ENCODE assay signal across 20 cellular contexts in genomic region chr15:84886211-84886983, GRCh38. TPM values are rescaled to one million over a fixed set of nuclear protein-coding genes. Genes with fewer than 3 reads are reported as not detected.
A peak's percentile ranks its signal among the peaks of the same experiment; 100 is the strongest.
DNase-seq lines count a peak whose midpoint lies in the region; ATAC-seq, FAIRE-seq and TF ChIP-seq lines count a peak whose summit lies in the region.
"Had no signal": no experiment of that assay in that cellular context is flagged by ENCODE, and none has a peak within 500 bp of the region (broad histone marks: within the 10 kb centered on the region; RNA-seq: fewer than 3 reads in every experiment).

No MANE protein-coding gene starts in this region.

- H3K36me3 Mint-ChIP-seq in GM23338 (ENCODE audit: low read depth), result no peaks in the 10 kb centered on the region
- H3K36me3 Mint-ChIP-seq: CD8-positive, alpha-beta T cell had no signal

- TF ChIP-seq POLR2A in H1 (IDR thresholded peaks at IDR 0.05; ENCODE audit: control extremely low read depth in 1 of 2, low read depth in 2 of 2, low read length in 2 of 2), result no peak
- TF ChIP-seq POLR2A in spleen (IDR thresholded peaks at IDR 0.05), result no peak

- DNase-seq in GM23338 (ENCODE audit: low spot score), result no peak
- no peak for DNase-seq in H1 (ENCODE audit: low read depth in 1 of 2, low spot score in 2 of 2)
- DNase-seq in kidney, result no peak
- no peak for DNase-seq in neuronal stem cell (ENCODE audit: low spot score)
- no peak for DNase-seq in GM19239 (ENCODE audit: insufficient read length, low spot score)
- DNase-seq in spleen, result no peak
- DNase-seq: CD8-positive, alpha-beta T cell; DND-41; NCI-H1436; NCI-H2029 treated with DMSO at 0.1 percent for 48 hours; NCI-H2171 treated with DMSO at 0.1 percent for 48 hours; NCI-H774; PC-9 had no signal

- no peaks in the 10 kb centered on the region for H3K9me2 ChIP-seq in GM23338 (ENCODE audit: insufficient read depth)

- H2BK5ac ChIP-seq in H1 (ENCODE audit: low read depth, low read length) (no peak overlapping the region), neuronal stem cell (ENCODE audit: low read length) (no peak overlapping the region)

- H4K20me1 ChIP-seq in GM23338 (replicated peaks; ENCODE audit: insufficient read depth) (no peaks in the 10 kb centered on the region), H1 (replicated peaks in 1 of 2; ENCODE audit: control insufficient read depth in 1 of 2, insufficient read depth in 2 of 2, low read length in 2 of 2) (no peaks in the 10 kb centered on the region)
- H4K20me1 ChIP-seq: BLaER1 had no signal

- TF ChIP-seq RAD21 in H1 (IDR thresholded peaks at IDR 0.05 in 1 of 2, conservative IDR thresholded peaks at IDR 0.05 in 1 of 2; ENCODE audit: low read depth in 2 of 2, low read length in 2 of 2), result no peak

- 0 out of 2 replicates have a peak overlapping the region, but pooled peaks have one; percentile 47 for H2AFZ ChIP-seq in GM23338
- H2AFZ ChIP-seq in H1 (ENCODE audit: low read length), result no peak overlapping the region
- H2AFZ ChIP-seq in neuronal stem cell (ENCODE audit: low read length), result no peak overlapping the region
- H2AFZ ChIP-seq: PC-9 had no signal

- no peak overlapping the region for H3K18ac ChIP-seq in H1 (ENCODE audit: extremely low read depth, low read length)
- no peak overlapping the region for H3K18ac ChIP-seq in neuronal stem cell (ENCODE audit: low read length)

- FAIRE-seq in H1 (lab: Jason Lieb, UNC), result no peak
- no peak for FAIRE-seq in kidney (lab: Jason Lieb, UNC)
- FAIRE-seq in GM19239 (lab: Jason Lieb, UNC), result no peak
- FAIRE-seq: A204.1, G401.6 had no signal

- H3K79me1 ChIP-seq in H1 (ENCODE audit: low read depth, low read length), result no peaks in the 10 kb centered on the region
- H3K79me1 ChIP-seq in neuronal stem cell (ENCODE audit: low read depth, low read length), result no peaks in the 10 kb centered on the region

- H3K9me3 ChIP-seq in H1 (ENCODE audit: insufficient read depth in 2 of 2, low read depth in 1 of 2, low read length in 1 of 2) (no peaks in the 10 kb centered on the region), kidney (ENCODE audit: control insufficient read depth in 1 of 2, low read length in 2 of 2) (no peaks in the 10 kb centered on the region), neuronal stem cell (replicated peaks in 1 of 2; ENCODE audit: control insufficient read depth in 2 of 2, insufficient read depth in 1 of 2, low read depth in 1 of 2, low read length in 2 of 2) (no peaks in the 10 kb centered on the region), spleen (no peaks in the 10 kb centered on the region)

- no peaks in the 10 kb centered on the region for H3F3A ChIP-seq in GM23338 (replicated peaks; ENCODE audit: low read depth)

- H3K4me1 ChIP-seq in GM23338 (ENCODE audit: insufficient read depth) (no peaks in the 10 kb centered on the region), H1 (replicated peaks in 1 of 4; ENCODE audit: control insufficient read depth in 3 of 4, insufficient read depth in 4 of 4, low read length in 3 of 4) (peaks cover 0 to 8% (median 1%) of the 10 kb centered on the region in 4 experiments; a peak in 4 of 7 replicates), kidney (ENCODE audit: control insufficient read depth in 1 of 2, insufficient read depth in 1 of 2, low read depth in 1 of 2, low read length in 2 of 2) (peaks cover 0 to 11% of the 10 kb centered on the region in 2 donors), neuronal stem cell (ENCODE audit: control insufficient read depth in 2 of 2, insufficient read depth in 1 of 2, low read depth in 1 of 2, low read length in 2 of 2) (peaks cover 0 to 2% of the 10 kb centered on the region in 2 donors), spleen (no peaks in the 10 kb centered on the region)

- H3K9ac ChIP-seq in H1 (replicated peaks in 1 of 4; ENCODE audit: extremely low read depth in 1 of 4, low read depth in 3 of 4, low read length in 3 of 4) (no peak overlapping the region), kidney (ENCODE audit: low read length in 2 of 2) (peak overlapping the region in 1 of 2 donors; percentile 71), neuronal stem cell (ENCODE audit: low read depth, low read length, poor library complexity) (no peak overlapping the region)
- H3K9ac ChIP-seq: BLaER1, KMS-11 had no signal

- H3K27ac Mint-ChIP-seq in GM23338, result no peak overlapping the region
- H3K27ac Mint-ChIP-seq: CD8-positive, alpha-beta T cell had no signal

- H3K36me3 ChIP-seq in GM23338 (ENCODE audit: insufficient read depth) (no peaks in the 10 kb centered on the region), H1 (ENCODE audit: control insufficient read depth in 2 of 4, insufficient read depth in 4 of 4, low read length in 3 of 4) (no peaks in the 10 kb centered on the region), kidney (ENCODE audit: control insufficient read depth in 1 of 2, insufficient read depth in 2 of 2, low read length in 2 of 2) (peaks cover 0 to 13% of the 10 kb centered on the region in 2 donors), neuronal stem cell (replicated peaks in 1 of 2; ENCODE audit: control insufficient read depth in 2 of 2, insufficient read depth in 2 of 2, low read length in 2 of 2) (no peaks in the 10 kb centered on the region), spleen (no peaks in the 10 kb centered on the region)
- H3K36me3 ChIP-seq: BLaER1 had no signal

- intact Hi-C loops in kidney (cut with DNase I), result no loop called here
- intact Hi-C loops in spleen (cut with DNase I; ENCODE audit: low total_unique reads), result no loop called here

- no peak for ATAC-seq in GM23338
- ATAC-seq in HG02798 (IDR thresholded peaks at IDR 0.05; ENCODE audit: poor library complexity, unreplicated experiment), result no peak
- ATAC-seq: CD8-positive, alpha-beta T cell had no signal

- no peak overlapping the region for H2BK20ac ChIP-seq in H1 (ENCODE audit: low read length)

- no peak overlapping the region for H3K27ac ChIP-seq in GM23338 (ENCODE audit: low read depth)
- no peak overlapping the region for H3K27ac ChIP-seq in H1 (ENCODE audit: low read depth, low read length)
- peak overlapping the region; percentile 85 to 87 for H3K27ac ChIP-seq in kidney (ENCODE audit: low read depth in 2 of 2, low read length in 2 of 2)
- no peak overlapping the region for H3K27ac ChIP-seq in neuronal stem cell (replicated peaks; ENCODE audit: low read length)
- H3K27ac ChIP-seq in spleen, result no peak overlapping the region
- H3K27ac ChIP-seq: BLaER1, KMS-11, PC-9 had no signal

- H2BK120ac ChIP-seq in H1 (replicated peaks; ENCODE audit: low read depth, low read length) (no peak overlapping the region), neuronal stem cell (ENCODE audit: low read depth, low read length) (peak overlapping the region; percentile 82)

- H4K8ac ChIP-seq in H1 (ENCODE audit: extremely low read depth, insufficient read depth, low read length), result no peak overlapping the region
- H4K8ac ChIP-seq in neuronal stem cell (ENCODE audit: low read depth, low read length), result no peak overlapping the region

- no peak overlapping the region for H3K4me3 Mint-ChIP-seq in GM23338
- H3K4me3 Mint-ChIP-seq: CD8-positive, alpha-beta T cell had no signal

- H2AK5ac ChIP-seq in H1 (ENCODE audit: low read depth, low read length) (no peak overlapping the region), neuronal stem cell (ENCODE audit: low read depth, low read length) (peak overlapping the region; percentile 5)

- H3K4me2 ChIP-seq in GM23338 (no peak overlapping the region), H1 (ENCODE audit: insufficient read depth in 1 of 2, low read depth in 2 of 2, low read length in 2 of 2) (no peak overlapping the region), neuronal stem cell (ENCODE audit: insufficient read depth, low read length, poor library complexity, severe bottlenecking) (no peak overlapping the region)
- H3K4me2 ChIP-seq: BLaER1, KMS-11, PC-9 had no signal

- no peaks in the 10 kb centered on the region for H3K27me3 ChIP-seq in GM23338 (ENCODE audit: insufficient read depth)
- H3K27me3 ChIP-seq in H1 (replicated peaks in 1 of 4; ENCODE audit: control insufficient read depth in 3 of 4, extremely low read depth in 1 of 4, insufficient read depth in 3 of 4, low read length in 3 of 4), result 0 out of 7 replicates have a peak, but pooled peaks cover 0 to 3% (median 0%) of the 10 kb centered on the region in 4 experiments
- peaks cover 0 to 18% (median 0%) of the 10 kb centered on the region in 3 experiments for H3K27me3 ChIP-seq in neuronal stem cell (ENCODE audit: control insufficient read depth in 3 of 3, insufficient read depth in 3 of 3, low read depth in 1 of 3, low read length in 3 of 3)
- no peaks in the 10 kb centered on the region for H3K27me3 ChIP-seq in spleen (replicated peaks in 1 of 7)
- H3K27me3 ChIP-seq: BLaER1 had no signal

- H3K79me2 ChIP-seq in GM23338 (replicated peaks; ENCODE audit: insufficient read depth) (no peaks in the 10 kb centered on the region), H1 (ENCODE audit: control insufficient read depth in 1 of 2, insufficient read depth in 2 of 2, low read length in 2 of 2) (no peaks in the 10 kb centered on the region)

- H3K4me3 ChIP-seq in GM23338, result no peak overlapping the region
- H3K4me3 ChIP-seq in H1 (ENCODE audit: extremely low read depth in 1 of 4, insufficient read depth in 2 of 4, low read depth in 3 of 4, low read length in 4 of 4), result no peak overlapping the region
- peak overlapping the region; percentile 73 to 77 for H3K4me3 ChIP-seq in kidney (ENCODE audit: low read length in 2 of 2)
- H3K4me3 ChIP-seq in neuronal stem cell (ENCODE audit: low read length in 2 of 2), result no peak overlapping the region
- H3K4me3 ChIP-seq in spleen, result no peak overlapping the region
- H3K4me3 ChIP-seq: BLaER1, PC-9 had no signal

- H2BK12ac ChIP-seq in H1 (ENCODE audit: low read depth, low read length), result peak overlapping the region; percentile 55; the same call in 1 of the 2 replicates
- no peak overlapping the region for H2BK12ac ChIP-seq in neuronal stem cell (ENCODE audit: low read length)

- H3K27me3 Mint-ChIP-seq in GM23338 (ENCODE audit: insufficient read depth, low read depth, poor library complexity), result peaks cover 5% of the 10 kb centered on the region

- peaks cover 5% of the 10 kb centered on the region for H3K4me1 Mint-ChIP-seq in GM23338

- WGBS in H1 (ENCODE audit: extremely low coverage in 1 of 2, insufficient coverage in 1 of 2, insufficient read length in 1 of 2, insufficient replicate concordance in 2 of 2, low coverage in 1 of 2, low lambda C conversion rate in 2 of 2, missing lambda C conversion rate in 1 of 2), 2 experiments, result 88% methylated on average over 10 of the region's 14 CpGs; no CpG with 5 or more reads in 1 of the 2 experiments
- WGBS in neuronal stem cell (ENCODE audit: extremely low coverage in 2 of 2, insufficient read length in 2 of 2, insufficient replicate concordance in 1 of 2), 2 donors, result no CpG with 5 or more reads among the region's 14 CpGs
- WGBS in spleen, 5 donors, result 82 to 90% (median 84%) methylated on average over 13 to 14 of the region's 14 CpGs

- H3K23me2 ChIP-seq in H1 (ENCODE audit: low read depth, low read length), result no peaks in the 10 kb centered on the region

- no peak overlapping the region for H3K4ac ChIP-seq in H1 (replicated peaks; ENCODE audit: insufficient read length, low read depth, low read length)
- H3K4ac ChIP-seq in neuronal stem cell (ENCODE audit: low read length), result no peak overlapping the region

- H4K91ac ChIP-seq in H1 (replicated peaks; ENCODE audit: insufficient read length, low read length), result no peak overlapping the region
- no peak overlapping the region for H4K91ac ChIP-seq in neuronal stem cell (ENCODE audit: low read depth, low read length, poor library complexity)

- no peaks in the 10 kb centered on the region for H3K9me3 Mint-ChIP-seq in GM23338
- H3K9me3 Mint-ChIP-seq: CD8-positive, alpha-beta T cell had no signal

- CTCF ChIA-PET in H1 (lab: Charles Lee; ENCODE audit: partially characterized antibody), result interaction anchor here (0.7 to 1.4 kb wide), 4 partner anchors 8 to 42 kb away, joined by 3 to 6 read pairs (median 4); no protein-coding TSS in a partner anchor

- no peak overlapping the region for H3K23ac ChIP-seq in H1 (ENCODE audit: insufficient read length)
- no peak overlapping the region for H3K23ac ChIP-seq in neuronal stem cell (ENCODE audit: low read depth, low read length, poor library complexity)

- no peak overlapping the region for H3K14ac ChIP-seq in H1 (ENCODE audit: insufficient read length)
- H3K14ac ChIP-seq in neuronal stem cell (ENCODE audit: low read length), result no peak overlapping the region

- TF ChIP-seq EP300 in H1 (IDR thresholded peaks at IDR 0.05; ENCODE audit: borderline replicate concordance in 1 of 2, low read depth in 2 of 2, low read length in 2 of 2), result no peak

- TF ChIP-seq CTCF in GM23338 (conservative IDR thresholded peaks at IDR 0.05; ENCODE audit: low read depth in 2 of 2) (no peak), H1 (IDR thresholded peaks at IDR 0.05; ENCODE audit: control extremely low read depth in 1 of 3, insufficient read depth in 1 of 3, low read depth in 1 of 3, low read length in 3 of 3) (no peak), kidney (IDR thresholded peaks at IDR 0.05; ENCODE audit: borderline replicate concordance, extremely low read depth, insufficient read depth) (no peak), spleen (IDR thresholded peaks at IDR 0.05 in 8 of 11, conservative IDR thresholded peaks at IDR 0.05 in 3 of 11) (no peak)

- H3K56ac ChIP-seq in H1 (replicated peaks; ENCODE audit: insufficient read length, low read depth, low read length), result no peak overlapping the region

- H2BK15ac ChIP-seq in H1 (ENCODE audit: low read length) (no peak overlapping the region), neuronal stem cell (ENCODE audit: low read length) (no peak overlapping the region)

- no peak overlapping the region for H4K5ac ChIP-seq in H1 (ENCODE audit: insufficient read length, low read depth, low read length)

- POLR2A ChIA-PET in H1 (lab: Charles Lee; ENCODE audit: partially characterized antibody), result interaction anchor here (1.3 to 1.4 kb wide), 2 partner anchors 12 to 34 kb away, joined by 4 to 7 read pairs; no protein-coding TSS in a partner anchor

RNA-seq across cellular contexts. Expression of gene SLC28A1, which starts 1.9 kb away (rescaled TPM):
- not detected in 2 replicates for total RNA-seq in GM23338 (2014; rRNA removed; shearing (Covaris generic))
- polyA plus RNA-seq in GM23338 (2016; fragmentation: Nextera tagmentation; extraction: Ambion mirVana) (not detected in 2 replicates), H1 (2011; rRNA removed) (0.03 and 0.09 TPM in 2 replicates), kidney (ENCODE audit: insufficient read depth, low read depth, low replicate concordance) (51.2 TPM), spleen (under 1 TPM in 2 of 3 donors, not detected in 1; 0.10 to 0.29 TPM)
- total RNA-seq in H1 (2021; fragmentation: NEBNext Ultra II Directional; extraction: Animal tissue kit (Norgen Biotek cat#: 25700)), result not detected in 2 replicates
- 0.05 TPM for polyA plus RNA-seq in H1 (2011; cell fraction: cytosol; rRNA removed)
- 0.23 TPM for polyA plus RNA-seq in H1 (2011; cell fraction: nucleus; rRNA removed)
- 0.07 to 0.11 TPM in 2 of 4 replicates, not detected in the others for polyA plus RNA-seq in H1 (2012, experiment 1 of 2)
- polyA plus RNA-seq in H1 (2012, experiment 2 of 2), result not detected
- not detected for polyA plus RNA-seq in H1 (2013, experiment 1 of 2)
- not detected for polyA plus RNA-seq in H1 (2013, experiment 2 of 2)
- 0.10 TPM in 1 of 2 replicates, not detected in the other for polyA minus RNA-seq in H1 (2011; rRNA and poly(A)+ RNA removed)
- polyA minus RNA-seq in H1 (2011; cell fraction: cytosol; rRNA and poly(A)+ RNA removed), result not detected
- polyA minus RNA-seq in H1 (2011; cell fraction: nucleus; rRNA and poly(A)+ RNA removed), result 0.20 TPM
- total RNA-seq in kidney (12.8 TPM), spleen (under 1 TPM in 1 of 7 donors, not detected in 6; 0.16 TPM)
- not detected for polyA plus RNA-seq in neuronal stem cell (2013, experiment 1 of 2)
- polyA plus RNA-seq in neuronal stem cell (2013, experiment 2 of 2), result not detected
- total RNA-seq: CD8-positive, alpha-beta T cell; M059J; NCI-H460 had no signal

Comparison
In these comparisons a context has a peak if more than half of its experiments do, and no peak if none do; other contexts are left out.
1. H3K27ac ChIP-seq: peak in kidney (2 of 2); none in GM23338 (single experiment), H1 (single experiment), neuronal stem cell (single experiment) and spleen (0 of 8).
2. H3K4me3 ChIP-seq: peak in kidney (2 of 2); none in GM23338 (single experiment), H1 (0 of 4), neuronal stem cell (0 of 2) and spleen (0 of 8).
3. RNA of gene SLC28A1, which starts 1.9 kb away (total RNA-seq): 12.8 TPM in kidney (single experiment); not detected in GM23338, not detected in H1 and 0.16 TPM in spleen; every median in the first group is over 10 times any median in the second.